Comparison of ENCODE assay signal across 19 cellular contexts in the genomic region with DNA sequence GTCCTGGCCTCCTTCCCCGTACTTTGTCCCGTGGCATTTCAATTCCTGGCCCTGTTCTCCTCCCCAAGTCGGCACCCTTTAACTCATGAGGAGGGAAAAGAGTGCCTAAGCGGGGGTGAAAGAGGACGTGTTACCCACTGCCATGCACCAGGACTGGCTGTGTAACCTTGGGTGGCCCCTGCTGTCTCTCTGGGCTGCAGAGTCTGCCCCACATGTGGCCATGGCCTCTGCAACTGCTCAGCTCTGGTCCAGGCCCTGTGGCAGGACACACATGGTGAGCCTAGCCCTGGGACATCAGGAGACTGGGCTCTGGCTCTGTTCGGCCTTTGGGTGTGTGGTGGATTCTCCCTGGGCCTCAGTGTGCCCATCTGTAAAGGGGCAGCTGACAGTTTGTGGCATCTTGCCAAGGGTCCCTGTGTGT.
"Had no signal": no experiment of that assay in that cellular context is flagged by ENCODE, and none has a peak within 500 bp of the region (broad histone marks: within the 10 kb centered on the region; RNA-seq: fewer than 3 reads in every experiment).

No MANE protein-coding gene starts in this region.

- ATAC-seq: naive thymus-derived CD4-positive, alpha-beta T cell had no signal

- H3K9me3 ChIP-seq: pancreas, sigmoid colon, stomach, thoracic aorta, transverse colon had no signal

- FAIRE-seq: pancreas had no signal

- H3K36me3 Mint-ChIP-seq: naive thymus-derived CD4-positive, alpha-beta T cell had no signal

- H3K79me2 ChIP-seq: hepatocyte had no signal

- DNase-seq: dorsolateral prefrontal cortex; effector CD8-positive, alpha-beta T cell; foreskin melanocyte; head of caudate nucleus; mesendoderm; naive thymus-derived CD4-positive, alpha-beta T cell; nucleus accumbens; sigmoid colon; stimulated activated CD4-positive, alpha-beta T cell treated with anti-CD3 and anti-CD28 coated beads, Interleukin-2, amount 100 ng/mL, for 24 hours; stimulated activated CD4-positive, alpha-beta T cell treated with anti-CD3 and anti-CD28 coated beads, Interleukin-4, amount 100 ng/mL, for 4 hours; stimulated activated naive CD4-positive, alpha-beta T cell; stomach; substantia nigra; transverse colon had no signal

- H3K27ac ChIP-seq: coronary artery, dorsolateral prefrontal cortex, pancreas, skin epidermis, transverse colon had no signal

- H3K4me3 ChIP-seq: coronary artery, dorsolateral prefrontal cortex, hepatocyte, pancreas, sigmoid colon, skin epidermis, stomach, thoracic aorta, transverse colon had no signal

- H2AFZ ChIP-seq: hepatocyte had no signal

- H3K4me2 ChIP-seq: hepatocyte had no signal

- H3K9me3 Mint-ChIP-seq: naive thymus-derived CD4-positive, alpha-beta T cell had no signal

- H3K27me3 ChIP-seq: hepatocyte, pancreas had no signal
